8 cellular contexts compared by ENCODE assay signal in the genomic region with DNA sequence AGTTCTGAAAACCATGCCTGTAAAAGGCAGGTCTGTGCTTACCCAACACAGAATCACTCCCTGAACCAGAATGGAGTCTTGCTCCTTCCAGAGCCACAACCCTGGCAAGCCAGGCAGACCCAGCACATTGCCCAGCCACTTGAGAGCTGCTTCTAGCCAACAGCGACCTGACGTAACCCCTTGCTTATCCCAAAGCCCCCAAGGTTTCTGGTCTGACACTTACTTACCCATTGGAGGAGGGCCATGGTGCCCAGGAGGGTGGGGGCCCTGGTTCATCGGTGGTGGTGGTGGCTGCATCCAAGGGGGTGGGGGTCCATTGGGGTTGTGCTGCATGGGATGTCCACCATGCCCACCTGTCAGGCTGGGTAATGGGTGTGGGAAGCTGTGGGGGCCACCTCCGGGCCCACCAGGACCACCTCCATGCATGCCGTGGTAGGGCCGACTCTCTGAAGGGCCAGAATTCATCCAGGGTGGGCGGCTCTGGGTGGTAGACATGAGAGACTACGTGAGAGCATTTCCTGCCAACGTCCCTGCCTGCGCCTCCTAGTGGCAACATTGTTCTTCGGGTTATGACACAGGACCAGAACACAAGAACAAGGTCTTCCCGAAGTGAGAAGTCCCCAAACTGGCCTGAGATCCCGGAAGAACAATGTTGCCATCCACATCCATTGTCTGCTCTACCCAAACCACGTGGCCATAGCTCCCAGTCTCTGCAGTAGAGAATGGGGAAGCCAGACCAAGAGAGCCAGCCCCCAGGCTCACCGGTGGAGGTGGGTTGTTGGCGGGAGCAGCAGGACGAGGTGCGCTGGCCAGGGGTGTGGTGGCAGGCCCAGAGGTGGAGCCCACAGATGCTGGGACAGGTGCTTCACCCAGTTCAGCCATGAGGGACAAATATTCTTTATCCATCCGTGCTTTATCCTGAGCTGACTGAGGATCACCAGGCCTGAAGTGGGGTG. TPM values are rescaled to one million over a fixed set of nuclear protein-coding genes. Genes with fewer than 3 reads are reported as not detected.
DNase-seq lines count a peak whose midpoint lies in the region; TF ChIP-seq lines count a peak whose summit lies in the region.

No MANE protein-coding gene starts in this region.

- H3K27me3 ChIP-seq in SU-DHL-6 (ENCODE audit: low read length) (no peaks in the 10 kb centered on the region), adipocyte (replicated peaks; ENCODE audit: control insufficient read depth, insufficient read depth, low read length) (no peaks in the 10 kb centered on the region), iPS-20b (ENCODE audit: insufficient read depth, low read length) (no peaks in the 10 kb centered on the region)

- H3K9me3 Mint-ChIP-seq in HFFc6 = no peaks in the 10 kb centered on the region

- peak overlapping the region; percentile 64; the same call in 1 of the 2 replicates for H3K27ac Mint-ChIP-seq in HFFc6

- DNase-seq in HFFc6 (peak; percentile 39), adipocyte (ENCODE audit: low read depth) (peak; percentile 82), middle frontal gyrus (ENCODE audit: extremely low spot score, low spot score) (no peak), pons (ENCODE audit: low spot score) (no peak)
- peak; percentile 62 to 82 for DNase-seq in stimulated activated CD4-positive, alpha-beta T cell treated with anti-CD3 and anti-CD28 coated beads, Interleukin-15, amount 100 ng/mL, for 48 hours (ENCODE audit: low read depth in 2 of 2)

- peaks cover 32% of the 10 kb centered on the region for H4K20me1 ChIP-seq in SU-DHL-6 (ENCODE audit: low read depth, low read length)

- H3K36me3 Mint-ChIP-seq in HFFc6 (ENCODE audit: low read depth) = peaks cover 77% of the 10 kb centered on the region

- peaks cover 16% of the 10 kb centered on the region for H3K79me2 ChIP-seq in SU-DHL-6 (ENCODE audit: insufficient read depth, low read length)

- H3K9me3 ChIP-seq in SU-DHL-6 (ENCODE audit: insufficient read depth, low read length) = no peaks in the 10 kb centered on the region
- H3K9me3 ChIP-seq in adipocyte (ENCODE audit: control insufficient read depth, low read length) = no peaks in the 10 kb centered on the region
- no peaks in the 10 kb centered on the region for H3K9me3 ChIP-seq in iPS-20b (ENCODE audit: insufficient read depth, low read depth, low read length)

- peaks cover 34% of the 10 kb centered on the region for H3K4me1 Mint-ChIP-seq in HFFc6 (ENCODE audit: low read depth)

- H3K4me3 ChIP-seq in SU-DHL-6 (ENCODE audit: insufficient read depth, low read length, poor library complexity, severe bottlenecking) (no peak overlapping the region), adipocyte (ENCODE audit: low read length) (no peak overlapping the region), iPS-20b (ENCODE audit: low read length) (no peak overlapping the region)

- H3K4me2 ChIP-seq in SU-DHL-6 (ENCODE audit: low read depth, low read length, poor library complexity, severe bottlenecking) = no peak overlapping the region

- peaks cover 71% of the 10 kb centered on the region for H3F3A ChIP-seq in SU-DHL-6 (ENCODE audit: insufficient read depth)

- H3K9ac ChIP-seq in SU-DHL-6 (ENCODE audit: low read length) = no peak overlapping the region
- no peak overlapping the region for H3K9ac ChIP-seq in adipocyte (ENCODE audit: low read length)
- H3K9ac ChIP-seq in iPS-20b (ENCODE audit: low read depth, low read length) = no peak overlapping the region

- peaks cover 7% of the 10 kb centered on the region for H3K27me3 Mint-ChIP-seq in HFFc6 (ENCODE audit: insufficient read depth)

- H3K36me3 ChIP-seq in SU-DHL-6 (ENCODE audit: low read length) (peaks cover 59% of the 10 kb centered on the region), adipocyte (ENCODE audit: control insufficient read depth, insufficient read depth, low read length, severe bottlenecking) (peaks cover 94% of the 10 kb centered on the region), iPS-20b (ENCODE audit: insufficient read depth, low read depth, low read length) (peaks cover 88% of the 10 kb centered on the region)

- TF ChIP-seq CTCF in C4-2B (conservative IDR thresholded peaks at IDR 0.05) (peak; percentile 93), HFFc6 (IDR thresholded peaks at IDR 0.05) (peak; percentile 95), SU-DHL-6 (IDR thresholded peaks at IDR 0.05; ENCODE audit: insufficient read depth, low read length, poor library complexity, severe bottlenecking) (peak; percentile 87)

- H3K4me1 ChIP-seq in adipocyte (ENCODE audit: control insufficient read depth, insufficient read depth, low read length) = peaks cover 18% of the 10 kb centered on the region
- peaks cover 21% of the 10 kb centered on the region; the same call in 1 of the 2 replicates for H3K4me1 ChIP-seq in iPS-20b (ENCODE audit: insufficient read depth, low read length)

- no peaks in the 10 kb centered on the region for H3K9me2 ChIP-seq in SU-DHL-6 (replicated peaks; ENCODE audit: insufficient read depth, low read length)

- H3K4me3 Mint-ChIP-seq in HFFc6 = no peak overlapping the region

- H2AFZ ChIP-seq in SU-DHL-6 (ENCODE audit: low read depth, low read length, severe bottlenecking) = no peak overlapping the region

- H3K27ac ChIP-seq in C4-2B (no peak overlapping the region), SU-DHL-6 (ENCODE audit: low read depth, low read length) (no peak overlapping the region), iPS-20b (ENCODE audit: low read length) (peak overlapping the region; percentile 13)

RNA-seq across cellular contexts. Expression of a gene that starts 7.8 kb away (rescaled TPM):
- under 1 TPM in 4 of 6 experiments, not detected in 2; 0.11 to 0.21 (median 0.13) TPM for total RNA-seq in HFFc6 (2021; fragmentation: NEBNext Ultra II Directional; extraction: Animal tissue kit (Norgen Biotek cat#: 25700))

RNA-seq across cellular contexts. Expression of a gene that starts 10.7 kb away (rescaled TPM):
- total RNA-seq in HFFc6 (2021; fragmentation: NEBNext Ultra II Directional; extraction: Animal tissue kit (Norgen Biotek cat#: 25700)) = 100 to 1,000 TPM; 195 to 244 (median 208) TPM

RNA-seq across cellular contexts. Expression of a gene that starts 23.7 kb away (rescaled TPM):
- under 1 TPM in 4 of 6 experiments, not detected in 2; 0.43 to 0.68 (median 0.48) TPM for total RNA-seq in HFFc6 (2021; fragmentation: NEBNext Ultra II Directional; extraction: Animal tissue kit (Norgen Biotek cat#: 25700))

RNA-seq across cellular contexts. Expression of a gene that starts 35.4 kb away (rescaled TPM):
- 10 to 100 TPM; 18.0 to 21.6 (median 20.9) TPM for total RNA-seq in HFFc6 (2021; fragmentation: NEBNext Ultra II Directional; extraction: Animal tissue kit (Norgen Biotek cat#: 25700))

RNA-seq across cellular contexts. Expression of a gene that starts 42.7 kb away (rescaled TPM):
- total RNA-seq in HFFc6 (2021; fragmentation: NEBNext Ultra II Directional; extraction: Animal tissue kit (Norgen Biotek cat#: 25700)) = 10 to 100 TPM; 23.9 to 35.5 (median 26.9) TPM

Comparison
In these comparisons a context has a peak if more than half of its experiments do, and no peak if none do; other contexts are left out.
1. DNase-seq: peak in HFFc6 (single experiment), adipocyte (single experiment) and stimulated activated CD4-positive, alpha-beta T cell treated with anti-CD3 and anti-CD28 coated beads, Interleukin-15, amount 100 ng/mL, for 48 hours (2 of 2); none in middle frontal gyrus (single experiment) and pons (single experiment).
2. Peak in every context shown above with its lines, with median percentiles within 50 percentile points of each other: CTCF ChIP-seq.